ENCODE assay signal across 18 cellular contexts in genomic region chr7:24343614-24344013, GRCh38. TPM values are rescaled to one million over a fixed set of nuclear protein-coding genes. Genes with fewer than 3 reads are reported as not detected.
DNase-seq lines count a peak whose midpoint lies in the region; ATAC-seq, FAIRE-seq and TF ChIP-seq lines count a peak whose summit lies in the region.
"Had no signal": no experiment of that assay in that cellular context is flagged by ENCODE, and none has a peak within 500 bp of the region (broad histone marks: within the 10 kb centered on the region; RNA-seq: fewer than 3 reads in every experiment).

No MANE protein-coding gene starts in this region.

- no peak overlapping the region for H3K4me2 ChIP-seq in A549
- no peak overlapping the region for H3K4me2 ChIP-seq in OCI-LY7 (ENCODE audit: low read length)

- FAIRE-seq in A549 (lab: Jason Lieb, UNC) (no peak), GM19239 (lab: Jason Lieb, UNC) (no peak)
- FAIRE-seq: A204.1, D721Med had no signal

- H3K27ac ChIP-seq in A549, result no peak overlapping the region
- H3K27ac ChIP-seq in OCI-LY7 (ENCODE audit: low read depth, low read length, poor library complexity, severe bottlenecking), result no peak overlapping the region
- H3K27ac ChIP-seq: GM23248 had no signal

- POLR2A ChIA-PET in A549 (lab: Yijun Ruan, JAX), result no interaction called here
- POLR2A ChIA-PET in OCI-LY7 (lab: Charles Lee), result interaction anchor here (1.0 kb wide), 1 partner anchor 17 kb away, joined by 3 read pairs; no protein-coding TSS in a partner anchor

- DNase-seq in A549 (ENCODE audit: low read depth in 1 of 2, low spot score in 1 of 2) (no peak), DMS 273 treated with DMSO at 0.1 percent for 48 hours (lab: John Stamatoyannopoulos, UW) (peak; percentile 72), OCI-LY7 (ENCODE audit: low spot score) (no peak), retina (peak; percentile 22), SK-N-DZ (ENCODE audit: low spot score) (no peak), dermis blood vessel endothelial cell (no peak), GM19239 (ENCODE audit: insufficient read length, low spot score) (no peak)
- DNase-seq: BE2C; CD8-positive, alpha-beta T cell; COR-L47; DMS53; GM23248; H7; IMR-90 had no signal

- no peak for TF ChIP-seq POLR2A in A549 (IDR thresholded peaks at IDR 0.05; ENCODE audit: low read length)

- no peaks in the 10 kb centered on the region for H3K36me3 ChIP-seq in OCI-LY7 (ENCODE audit: insufficient read depth, low read length)
- H3K36me3 ChIP-seq: BE2C had no signal

- H3K9me3 ChIP-seq in A549 (no peaks in the 10 kb centered on the region), OCI-LY7 (ENCODE audit: low read length) (no peaks in the 10 kb centered on the region)
- H3K9me3 ChIP-seq: BE2C had no signal

- TF ChIP-seq RAD21 in A549 (conservative IDR thresholded peaks at IDR 0.05 in 1 of 2, IDR thresholded peaks at IDR 0.05 in 1 of 2), result no peak

- H3K4me3 ChIP-seq in A549, result no peak overlapping the region
- H3K4me3 ChIP-seq in OCI-LY7 (ENCODE audit: low read depth, low read length, poor library complexity, severe bottlenecking), result no peak overlapping the region
- H3K4me3 ChIP-seq: GM23248 had no signal

- CTCF ChIA-PET in A549 (lab: Yijun Ruan, JAX), result no interaction called here
- CTCF ChIA-PET in OCI-LY7 (lab: Charles Lee; ENCODE audit: unreplicated experiment), result no interaction called here

- H3K4me1 ChIP-seq in A549 (no peaks in the 10 kb centered on the region), OCI-LY7 (ENCODE audit: insufficient read depth, low read length, poor library complexity, severe bottlenecking) (peaks cover 8% of the 10 kb centered on the region)
- H3K4me1 ChIP-seq: BE2C had no signal

- intact Hi-C loops in OCI-LY7 (cut with micrococcal nuclease; ENCODE audit: unreplicated experiment), result no loop called here

- no peaks in the 10 kb centered on the region for H4K20me1 ChIP-seq in OCI-LY7 (ENCODE audit: insufficient read depth, low read length)

- BruUV-seq in OCI-LY7 (replicated peaks; lab: Mats Ljungman, UMichigan), result no TSS peak

- H2AFZ ChIP-seq in OCI-LY7 (ENCODE audit: low read length), result no peak overlapping the region
- H2AFZ ChIP-seq: GM23248 had no signal

- H3K9me2 ChIP-seq in OCI-LY7 (ENCODE audit: insufficient read depth, low read length), result no peaks in the 10 kb centered on the region

- TF ChIP-seq EP300 in A549 (IDR thresholded peaks at IDR 0.05), result no peak

- 0% methylated on average over 2 of the region's 2 CpGs for WGBS in A549 (ENCODE audit: missing lambda C conversion rate)

- no peaks in the 10 kb centered on the region for H3K79me2 ChIP-seq in OCI-LY7 (ENCODE audit: insufficient read depth, low read depth, low read length)

- peak; percentile 48 to 58; a peak in 2 of 6 replicates for ATAC-seq in A549
- ATAC-seq: CD8-positive, alpha-beta T cell had no signal

- TF ChIP-seq CTCF in A549 (IDR thresholded peaks at IDR 0.05) (no peak), OCI-LY7 (conservative IDR thresholded peaks at IDR 0.05; ENCODE audit: low read length) (0 out of 2 replicates have a peak, but pooled peaks have one; percentile 10)

TF ChIP-seq in A549, 52 proteins besides CTCF, POLR2A, EP300 and RAD21:
- TF ChIP-seq HOXB13 (CRISPR knock-in tag; IDR thresholded peaks at IDR 0.05; ENCODE audit: low read depth) (no peak), CBX8 (IDR thresholded peaks at IDR 0.05) (no peak), KDM1A (IDR thresholded peaks at IDR 0.05; ENCODE audit: low read depth) (no peak), ZNF302 (CRISPR knock-in tag; IDR thresholded peaks at IDR 0.05) (no peak), ZSCAN20 (CRISPR knock-in tag; IDR thresholded peaks at IDR 0.05) (no peak), HEYL (CRISPR knock-in tag; IDR thresholded peaks at IDR 0.05) (no peak), FOXS1 (CRISPR knock-in tag; IDR thresholded peaks at IDR 0.05) (no peak), MYC (IDR thresholded peaks at IDR 0.05; ENCODE audit: borderline replicate concordance, low read length) (no peak), HDAC2 (IDR thresholded peaks at IDR 0.05) (no peak), EHF (CRISPR knock-in tag; IDR thresholded peaks at IDR 0.05) (no peak), EHMT2 (IDR thresholded peaks at IDR 0.05; ENCODE audit: low read depth) (no peak)
- TF ChIP-seq, protein P1, sequence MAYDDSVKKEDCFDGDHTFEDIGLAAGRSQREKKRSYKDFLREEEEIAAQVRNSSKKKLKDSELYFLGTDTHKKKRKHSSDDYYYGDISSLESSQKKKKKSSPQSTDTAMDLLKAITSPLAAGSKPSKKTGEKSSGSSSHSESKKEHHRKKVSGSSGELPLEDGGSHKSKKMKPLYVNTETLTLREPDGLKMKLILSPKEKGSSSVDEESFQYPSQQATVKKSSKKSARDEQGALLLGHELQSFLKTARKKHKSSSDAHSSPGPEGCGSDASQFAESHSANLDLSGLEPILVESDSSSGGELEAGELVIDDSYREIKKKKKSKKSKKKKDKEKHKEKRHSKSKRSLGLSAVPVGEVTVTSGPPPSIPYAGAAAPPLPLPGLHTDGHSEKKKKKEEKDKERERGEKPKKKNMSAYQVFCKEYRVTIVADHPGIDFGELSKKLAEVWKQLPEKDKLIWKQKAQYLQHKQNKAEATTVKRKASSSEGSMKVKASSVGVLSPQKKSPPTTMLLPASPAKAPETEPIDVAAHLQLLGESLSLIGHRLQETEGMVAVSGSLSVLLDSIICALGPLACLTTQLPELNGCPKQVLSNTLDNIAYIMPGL (CRISPR knock-in tag; IDR thresholded peaks at IDR 0.05; ENCODE audit: borderline replicate concordance), result no peak

RNA-seq across cellular contexts. Expression of gene NPY, which starts 59.6 kb away (rescaled TPM):
- not detected in 2 replicates for polyA plus RNA-seq in A549 (2011; rRNA removed)
- not detected in 2 replicates for polyA plus RNA-seq in A549 (2012; cell fraction: cytosol; rRNA removed)
- polyA plus RNA-seq in A549 (2012; cell fraction: nucleus; rRNA removed), result not detected in 2 replicates
- polyA plus RNA-seq in A549 (2017; fragmentation: RNase III; extraction: RNeasy Plus Mini Kit Qiagen cat#74134 plus additional on column Dnase treatment), result not detected in 3 replicates
- not detected in 2 replicates for polyA minus RNA-seq in A549 (2011; rRNA and poly(A)+ RNA removed)
- total RNA-seq in OCI-LY7 (2014; rRNA removed; shearing (Covaris generic)), result not detected in 2 replicates
- not detected in 2 replicates for total RNA-seq in OCI-LY7 (2022)
- polyA plus RNA-seq in SK-N-DZ (2014; cell fraction: cytosol; rRNA removed), result 650 and 787 TPM in 2 replicates
- polyA plus RNA-seq in SK-N-DZ (2014; cell fraction: nucleus; rRNA removed), result 500 and 522 TPM in 2 replicates
- not detected in 2 replicates for total RNA-seq in dermis blood vessel endothelial cell
- total RNA-seq: CD8-positive, alpha-beta T cell; GM23248; H7; IMR-90 had no signal
- polyA plus RNA-seq: AG04450, CD14-positive monocyte, GM23248, IMR-90 had no signal

Comparison
In these comparisons a context has a peak if more than half of its experiments do, and no peak if none do; other contexts are left out.
1. DNase-seq: peak in DMS 273 treated with DMSO at 0.1 percent for 48 hours (single experiment) and retina (single experiment); none in A549 (0 of 2), OCI-LY7 (single experiment), SK-N-DZ (single experiment), dermis blood vessel endothelial cell (single experiment) and GM19239 (single experiment).